In the genomic region with DNA sequence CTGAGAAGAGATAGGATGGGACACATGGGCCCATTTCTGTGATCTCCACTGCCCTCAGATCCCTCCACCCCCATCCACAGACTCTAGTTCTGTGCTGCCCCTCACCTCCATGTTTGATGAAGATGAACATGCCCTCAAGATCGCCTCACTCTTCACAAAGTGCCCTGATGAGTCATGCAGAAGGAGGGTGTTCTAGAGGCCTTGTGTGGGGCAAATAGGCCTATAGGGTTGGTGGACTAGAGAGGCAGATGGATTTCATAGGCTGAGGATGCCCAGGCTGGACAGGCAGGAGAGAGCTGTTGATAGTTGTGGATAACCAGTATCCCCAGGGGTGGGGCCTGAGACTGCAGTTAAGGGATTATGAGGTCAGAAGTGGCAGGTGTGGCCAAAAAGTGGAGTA, we compare ENCODE assay signal across 1 cellular context.
TF ChIP-seq lines count a peak whose summit lies in the region.

A gene (minus strand): TSS at position 314 of the 400 bp plus-strand sequence. CDS start 184 bp downstream, at position 130.

TF ChIP-seq in GM12878, 131 proteins besides CTCF, POLR2A, EP300 and RAD21 (continued from another document):
- TF ChIP-seq, protein P1, sequence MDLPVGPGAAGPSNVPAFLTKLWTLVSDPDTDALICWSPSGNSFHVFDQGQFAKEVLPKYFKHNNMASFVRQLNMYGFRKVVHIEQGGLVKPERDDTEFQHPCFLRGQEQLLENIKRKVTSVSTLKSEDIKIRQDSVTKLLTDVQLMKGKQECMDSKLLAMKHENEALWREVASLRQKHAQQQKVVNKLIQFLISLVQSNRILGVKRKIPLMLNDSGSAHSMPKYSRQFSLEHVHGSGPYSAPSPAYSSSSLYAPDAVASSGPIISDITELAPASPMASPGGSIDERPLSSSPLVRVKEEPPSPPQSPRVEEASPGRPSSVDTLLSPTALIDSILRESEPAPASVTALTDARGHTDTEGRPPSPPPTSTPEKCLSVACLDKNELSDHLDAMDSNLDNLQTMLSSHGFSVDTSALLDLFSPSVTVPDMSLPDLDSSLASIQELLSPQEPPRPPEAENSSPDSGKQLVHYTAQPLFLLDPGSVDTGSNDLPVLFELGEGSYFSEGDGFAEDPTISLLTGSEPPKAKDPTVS (IDR thresholded peaks at IDR 0.05; ENCODE audit: low read depth, low read length) = no peak
- TF ChIP-seq, protein P2, sequence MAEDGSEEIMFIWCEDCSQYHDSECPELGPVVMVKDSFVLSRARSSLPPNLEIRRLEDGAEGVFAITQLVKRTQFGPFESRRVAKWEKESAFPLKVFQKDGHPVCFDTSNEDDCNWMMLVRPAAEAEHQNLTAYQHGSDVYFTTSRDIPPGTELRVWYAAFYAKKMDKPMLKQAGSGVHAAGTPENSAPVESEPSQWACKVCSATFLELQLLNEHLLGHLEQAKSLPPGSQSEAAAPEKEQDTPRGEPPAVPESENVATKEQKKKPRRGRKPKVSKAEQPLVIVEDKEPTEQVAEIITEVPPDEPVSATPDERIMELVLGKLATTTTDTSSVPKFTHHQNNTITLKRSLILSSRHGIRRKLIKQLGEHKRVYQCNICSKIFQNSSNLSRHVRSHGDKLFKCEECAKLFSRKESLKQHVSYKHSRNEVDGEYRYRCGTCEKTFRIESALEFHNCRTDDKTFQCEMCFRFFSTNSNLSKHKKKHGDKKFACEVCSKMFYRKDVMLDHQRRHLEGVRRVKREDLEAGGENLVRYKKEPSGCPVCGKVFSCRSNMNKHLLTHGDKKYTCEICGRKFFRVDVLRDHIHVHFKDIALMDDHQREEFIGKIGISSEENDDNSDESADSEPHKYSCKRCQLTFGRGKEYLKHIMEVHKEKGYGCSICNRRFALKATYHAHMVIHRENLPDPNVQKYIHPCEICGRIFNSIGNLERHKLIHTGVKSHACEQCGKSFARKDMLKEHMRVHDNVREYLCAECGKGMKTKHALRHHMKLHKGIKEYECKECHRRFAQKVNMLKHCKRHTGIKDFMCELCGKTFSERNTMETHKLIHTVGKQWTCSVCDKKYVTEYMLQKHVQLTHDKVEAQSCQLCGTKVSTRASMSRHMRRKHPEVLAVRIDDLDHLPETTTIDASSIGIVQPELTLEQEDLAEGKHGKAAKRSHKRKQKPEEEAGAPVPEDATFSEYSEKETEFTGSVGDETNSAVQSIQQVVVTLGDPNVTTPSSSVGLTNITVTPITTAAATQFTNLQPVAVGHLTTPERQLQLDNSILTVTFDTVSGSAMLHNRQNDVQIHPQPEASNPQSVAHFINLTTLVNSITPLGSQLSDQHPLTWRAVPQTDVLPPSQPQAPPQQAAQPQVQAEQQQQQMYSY (CRISPR knock-in tag; IDR thresholded peaks at IDR 0.05) = no peak
- no peak for TF ChIP-seq SMAD1 (IDR thresholded peaks at IDR 0.05; ENCODE audit: low read depth, partially characterized antibody)
- no peak for TF ChIP-seq ZNF24 (IDR thresholded peaks at IDR 0.05)
- no peak for TF ChIP-seq SIN3A (IDR thresholded peaks at IDR 0.05; ENCODE audit: low read depth, low read length)
- TF ChIP-seq MEF2B (IDR thresholded peaks at IDR 0.05; ENCODE audit: partially characterized antibody, poor library complexity, severe bottlenecking) = no peak
- no peak for TF ChIP-seq KLF5 (IDR thresholded peaks at IDR 0.05; ENCODE audit: partially characterized antibody)
- no peak for TF ChIP-seq MTA3 (IDR thresholded peaks at IDR 0.05; ENCODE audit: borderline replicate concordance, low read length)
- no peak for TF ChIP-seq ETV6 (conservative IDR thresholded peaks at IDR 0.05 in 1 of 2, IDR thresholded peaks at IDR 0.05 in 1 of 2; ENCODE audit: borderline replicate concordance in 1 of 2, low read depth in 1 of 2)
- no peak for TF ChIP-seq SIX5 (IDR thresholded peaks at IDR 0.05; ENCODE audit: low read depth, low read length, severe bottlenecking)
- TF ChIP-seq NR2F1 (conservative IDR thresholded peaks at IDR 0.05) = no peak
